ENCODE assay signal across 8 cellular contexts in the genomic region with DNA sequence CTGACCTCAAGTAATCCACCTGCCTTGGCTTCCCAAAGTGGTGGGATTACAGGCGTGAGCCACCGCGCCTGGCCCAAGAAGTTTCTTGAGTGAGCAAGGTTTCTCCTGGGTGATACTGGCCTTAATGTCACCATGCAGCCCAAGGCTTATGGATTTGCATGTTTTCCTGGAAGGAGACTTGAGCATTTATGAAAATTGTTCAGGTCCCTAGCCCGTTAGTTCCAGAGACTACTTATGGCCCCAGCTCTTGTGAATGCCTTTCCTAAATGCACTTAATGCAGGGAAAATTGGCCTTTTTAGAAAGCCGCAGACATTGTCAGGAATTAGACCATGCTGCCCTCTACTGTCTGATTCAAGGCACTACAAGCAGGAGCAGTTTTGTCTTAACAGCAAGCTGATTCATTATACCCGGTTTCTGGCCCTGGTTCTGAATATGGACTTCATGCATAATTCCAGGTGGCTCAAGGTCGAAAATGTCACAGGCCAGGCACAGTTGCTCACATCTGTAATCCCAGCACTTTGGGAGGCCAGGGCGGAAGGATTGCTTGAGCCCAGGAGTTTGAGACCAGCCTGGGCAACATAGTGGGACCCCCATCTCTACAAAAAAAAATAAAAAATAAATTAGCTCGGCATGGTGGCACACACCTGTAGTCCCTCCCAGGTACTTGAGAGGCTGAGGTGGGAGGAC.
DNase-seq lines count a peak whose midpoint lies in the region; ATAC-seq and TF ChIP-seq lines count a peak whose summit lies in the region.

No MANE protein-coding gene starts in this region.

- no peaks in the 10 kb centered on the region for H3K27me3 ChIP-seq in breast epithelium

- TF ChIP-seq CTCF in 22Rv1 (IDR thresholded peaks at IDR 0.05) (peak; percentile 90), GM12865 (IDR thresholded peaks at IDR 0.05; ENCODE audit: insufficient read depth, low read depth, low read length, missing control alignments) (peak; percentile 93), breast epithelium (IDR thresholded peaks at IDR 0.05) (peak; percentile 83 to 89 (median 87))

- TF ChIP-seq POLR2A in breast epithelium (IDR thresholded peaks at IDR 0.05) = no peak

- ATAC-seq in GM21447 (IDR thresholded peaks at IDR 0.05; ENCODE audit: unreplicated experiment) = no peak

- no peaks in the 10 kb centered on the region for H3K4me1 ChIP-seq in breast epithelium

- H3K4me3 ChIP-seq in GM12865 (ENCODE audit: low read depth, low read length) (no peak overlapping the region), breast epithelium (no peak overlapping the region)

- no peaks in the 10 kb centered on the region for H3K36me3 ChIP-seq in breast epithelium

- peak; percentile 80 for DNase-seq in GM12865 (ENCODE audit: low read depth)
- peak; percentile 74 for DNase-seq in NCI-H1694 (lab: John Stamatoyannopoulos, UW)
- peak in 3 of 5 donors; percentile 21 to 62 (median 48) for DNase-seq in T-helper 1 cell
- DNase-seq in breast epithelium (ENCODE audit: low spot score in 2 of 2) = peak; percentile 39 to 51
- peak; percentile 92 for DNase-seq in inferior parietal cortex (ENCODE audit: extremely low spot score)
- DNase-seq in stimulated activated CD4-positive, alpha-beta T cell treated with anti-CD3 and anti-CD28 coated beads, Interleukin-15, amount 100 ng/mL, for 24 hours = peak; percentile 60

- no peaks in the 10 kb centered on the region for H3K9me3 ChIP-seq in breast epithelium

- intact Hi-C loops in breast epithelium (cut with DNase I; ENCODE audit: low total_unique reads) = no loop called here

- H3K27ac ChIP-seq in 22Rv1 (no peak overlapping the region), breast epithelium (no peak overlapping the region)
